21 cellular contexts compared by ENCODE assay signal in genomic region chr10:11265486-11265885, GRCh38.
DNase-seq lines count a peak whose midpoint lies in the region; ATAC-seq and TF ChIP-seq lines count a peak whose summit lies in the region.
"Had no signal": no experiment of that assay in that cellular context is flagged by ENCODE, and none has a peak within 500 bp of the region (broad histone marks: within the 10 kb centered on the region; RNA-seq: fewer than 3 reads in every experiment).

No MANE protein-coding gene starts in this region.

- H4K20me1 ChIP-seq in SU-DHL-6 (ENCODE audit: low read depth, low read length) = no peaks in the 10 kb centered on the region

- intact Hi-C loops in dorsolateral prefrontal cortex (cut with DNase I) = loop anchor here in 1 of 2 donors (10.0 kb wide), 1 partner anchor 91 kb away; no protein-coding TSS in a partner anchor

- H3K4me3 ChIP-seq in SU-DHL-6 (ENCODE audit: insufficient read depth, low read length, poor library complexity, severe bottlenecking) = no peak overlapping the region
- no peak overlapping the region for H3K4me3 ChIP-seq in dorsolateral prefrontal cortex

- no peak for ATAC-seq in activated T-cell treated with anti-CD3 and anti-CD28 coated beads, Interleukin-2, amount 50 U/mL, for 72 hours (replicated peaks in 1 of 2)
- ATAC-seq in stimulated activated effector memory CD8-positive, alpha-beta T cell treated with anti-CD3 and anti-CD28 coated beads, Interleukin-12 subunit alpha, Interleukin-12 subunit beta, amount 100 ng/mL, for 72 hours = no peak
- ATAC-seq: right cardiac atrium; stimulated activated naive CD8-positive, alpha-beta T cell treated with anti-CD3 and anti-CD28 coated beads, Interleukin-15, Interleukin-2, amounts not matched to agents 100 U/mL and 50 U/mL, for 24 hours had no signal

- peak overlapping the region in 1 of 2 donors; percentile 24 for H3K4me3 Mint-ChIP-seq in activated T-cell treated with anti-CD3 and anti-CD28 coated beads, Interleukin-2, amount 50 U/mL, for 72 hours
- H3K4me3 Mint-ChIP-seq in stimulated activated effector memory CD8-positive, alpha-beta T cell treated with anti-CD3 and anti-CD28 coated beads, Interleukin-12 subunit alpha, Interleukin-12 subunit beta, amount 100 ng/mL, for 72 hours = no peak overlapping the region
- H3K4me3 Mint-ChIP-seq: CD14-positive monocyte had no signal

- no peaks in the 10 kb centered on the region for H3F3A ChIP-seq in SU-DHL-6 (ENCODE audit: insufficient read depth)

- H3K4me1 Mint-ChIP-seq in activated T-cell treated with anti-CD3 and anti-CD28 coated beads, Interleukin-2, amount 50 U/mL, for 72 hours (ENCODE audit: low read depth) = peaks cover 93% of the 10 kb centered on the region
- peaks cover 90% of the 10 kb centered on the region for H3K4me1 Mint-ChIP-seq in stimulated activated effector memory CD8-positive, alpha-beta T cell treated with anti-CD3 and anti-CD28 coated beads, Interleukin-12 subunit alpha, Interleukin-12 subunit beta, amount 100 ng/mL, for 72 hours
- H3K4me1 Mint-ChIP-seq: CD14-positive monocyte had no signal

- no peak overlapping the region for H2AFZ ChIP-seq in SU-DHL-6 (ENCODE audit: low read depth, low read length, severe bottlenecking)

- peak overlapping the region; percentile 76 for H3K27ac Mint-ChIP-seq in activated T-cell treated with anti-CD3 and anti-CD28 coated beads, Interleukin-2, amount 50 U/mL, for 72 hours
- peak overlapping the region; percentile 91 for H3K27ac Mint-ChIP-seq in stimulated activated effector memory CD8-positive, alpha-beta T cell treated with anti-CD3 and anti-CD28 coated beads, Interleukin-12 subunit alpha, Interleukin-12 subunit beta, amount 100 ng/mL, for 72 hours

- H3K27me3 ChIP-seq in SU-DHL-6 (ENCODE audit: low read length) = no peaks in the 10 kb centered on the region
- peaks cover 0 to 42% (median 0%) of the 10 kb centered on the region in 45 donors for H3K27me3 ChIP-seq in dorsolateral prefrontal cortex

- H3K79me2 ChIP-seq in SU-DHL-6 (ENCODE audit: insufficient read depth, low read length) = no peaks in the 10 kb centered on the region

- peak overlapping the region; percentile 62 for H3K4me2 ChIP-seq in SU-DHL-6 (ENCODE audit: low read depth, low read length, poor library complexity, severe bottlenecking)

- H3K27me3 Mint-ChIP-seq in activated T-cell treated with anti-CD3 and anti-CD28 coated beads, Interleukin-2, amount 50 U/mL, for 72 hours (ENCODE audit: low read depth) = no peaks in the 10 kb centered on the region

- no peaks in the 10 kb centered on the region for H3K36me3 ChIP-seq in SU-DHL-6 (ENCODE audit: low read length)

- H3K36me3 Mint-ChIP-seq in activated T-cell treated with anti-CD3 and anti-CD28 coated beads, Interleukin-2, amount 50 U/mL, for 72 hours (ENCODE audit: insufficient read depth in 2 of 2) = peaks cover 9 to 30% of the 10 kb centered on the region in 2 donors
- no peaks in the 10 kb centered on the region for H3K36me3 Mint-ChIP-seq in stimulated activated effector memory CD8-positive, alpha-beta T cell treated with anti-CD3 and anti-CD28 coated beads, Interleukin-12 subunit alpha, Interleukin-12 subunit beta, amount 100 ng/mL, for 72 hours

- TF ChIP-seq CTCF in SU-DHL-6 (IDR thresholded peaks at IDR 0.05; ENCODE audit: insufficient read depth, low read length, poor library complexity, severe bottlenecking) = no peak
- no peak for TF ChIP-seq CTCF in dorsolateral prefrontal cortex (IDR thresholded peaks at IDR 0.05 in 54 of 56, conservative IDR thresholded peaks at IDR 0.05 in 2 of 56; ENCODE audit: low read depth in 1 of 56, partially characterized antibody in 56 of 56)

- DNase-seq in activated T-cell treated with anti-CD3 and anti-CD28 coated beads, Interleukin-2, amount 50 U/mL, for 72 hours = no peak
- DNase-seq in activated T-cell treated with anti-CD3 and anti-CD28 coated beads, Interleukin-2, amount 50 U/mL, for 1 hour = no peak
- DNase-seq in cerebellum (ENCODE audit: low spot score) (peak; percentile 18), activated gamma-delta T cell treated with Interleukin-2 at 50 U/mL for 16 hours (no peak), COLO668 (lab: John Stamatoyannopoulos, UW; ENCODE audit: unreplicated experiment) (no peak), dorsolateral prefrontal cortex (no peak)
- DNase-seq in stimulated activated effector memory CD8-positive, alpha-beta T cell treated with anti-CD3 and anti-CD28 coated beads, Interleukin-12 subunit alpha, Interleukin-12 subunit beta, amount 100 ng/mL, for 72 hours (ENCODE audit: low spot score in 2 of 2) = no peak
- DNase-seq: aorta; DND-41; H7; hypothalamus; mesendoderm; NCI-H187; NCI-H345; NK-92 treated with Interleukin-12 subunit alpha and Interleukin-12 subunit beta, amount 100 ng/mL, for 24 hours; nucleus accumbens; right cardiac atrium; stimulated activated naive CD8-positive, alpha-beta T cell treated with anti-CD3 and anti-CD28 coated beads, Interleukin-15, Interleukin-2, amounts not matched to agents 100 U/mL and 50 U/mL, for 24 hours; trophoblast cell had no signal

- no peak overlapping the region for H3K9ac ChIP-seq in SU-DHL-6 (ENCODE audit: low read length)

- H3K9me2 ChIP-seq in SU-DHL-6 (replicated peaks; ENCODE audit: insufficient read depth, low read length) = no peaks in the 10 kb centered on the region

- H3K27ac ChIP-seq in SU-DHL-6 (ENCODE audit: low read depth, low read length) (peak overlapping the region; percentile 36; the same call in 1 of the 2 replicates), dorsolateral prefrontal cortex (peak overlapping the region in 11 of 59 donors; percentile 1 to 65 (median 22))

- no peaks in the 10 kb centered on the region for H3K9me3 Mint-ChIP-seq in activated T-cell treated with anti-CD3 and anti-CD28 coated beads, Interleukin-2, amount 50 U/mL, for 72 hours
- no peaks in the 10 kb centered on the region for H3K9me3 Mint-ChIP-seq in stimulated activated effector memory CD8-positive, alpha-beta T cell treated with anti-CD3 and anti-CD28 coated beads, Interleukin-12 subunit alpha, Interleukin-12 subunit beta, amount 100 ng/mL, for 72 hours
- H3K9me3 Mint-ChIP-seq: CD14-positive monocyte had no signal

- no peaks in the 10 kb centered on the region for H3K9me3 ChIP-seq in SU-DHL-6 (ENCODE audit: insufficient read depth, low read length)
